ENCODE assay signal across 15 cellular contexts in genomic region chr9:121197135-121197534, GRCh38. TPM values are rescaled to one million over a fixed set of nuclear protein-coding genes. Genes with fewer than 3 reads are reported as not detected.
DNase-seq lines count a peak whose midpoint lies in the region; ATAC-seq, FAIRE-seq and TF ChIP-seq lines count a peak whose summit lies in the region.
"Had no signal": no experiment of that assay in that cellular context is flagged by ENCODE, and none has a peak within 500 bp of the region (broad histone marks: within the 10 kb centered on the region; RNA-seq: fewer than 3 reads in every experiment).

No MANE protein-coding gene starts in this region.

- H3K4me3 Mint-ChIP-seq in CD14-positive monocyte (no peak overlapping the region), memory B cell (peak overlapping the region; percentile 27)
- H3K4me3 Mint-ChIP-seq: activated CD4-positive, alpha-beta memory T cell treated with anti-CD3 and anti-CD28 coated beads, Interleukin-2, amount 10 ng/mL, durations not matched to agents 7 days and 5 days had no signal

- CTCF ChIA-PET in HEK293 (lab: Yijun Ruan, JAX) (interaction anchor here (0.6 to 1.0 kb wide), 5 partner anchors 23 to 1034 kb away, joined by 3 to 4 read pairs (median 3); no protein-coding TSS in a partner anchor), GM12878 (lab: Yijun Ruan, JAX) (interaction anchor here (1.0 to 1.3 kb wide), 2 partner anchors 16 to 157 kb away, joined by 3 to 5 read pairs; no protein-coding TSS in a partner anchor)

- H3K4me2 ChIP-seq in GM12878 (ENCODE audit: control insufficient read depth, insufficient read depth): peak overlapping the region; percentile 84

- no peaks in the 10 kb centered on the region for H3K9me3 Mint-ChIP-seq in CD14-positive monocyte
- no peaks in the 10 kb centered on the region for H3K9me3 Mint-ChIP-seq in memory B cell
- H3K9me3 Mint-ChIP-seq: activated CD4-positive, alpha-beta memory T cell treated with anti-CD3 and anti-CD28 coated beads, Interleukin-2, amount 10 ng/mL, durations not matched to agents 7 days and 5 days; activated naive CD4-positive, alpha-beta T cell treated with anti-CD3 and anti-CD28 coated beads, Interleukin-2, amount 50 U/mL, for 72 hours had no signal

- H3K4me1 ChIP-seq in HEK293 (ENCODE audit: control insufficient read depth, insufficient read depth, low read length): peaks cover 4% of the 10 kb centered on the region; the same call in 1 of the 2 replicates
- peaks cover 8% of the 10 kb centered on the region for H3K4me1 ChIP-seq in GM12878 (ENCODE audit: control insufficient read depth, insufficient read depth, low read length)
- H3K4me1 ChIP-seq in Peyer's patch: peaks cover 0 to 84% (median 24%) of the 10 kb centered on the region in 4 donors

- H3K4me1 Mint-ChIP-seq in CD14-positive monocyte (peaks cover 77% of the 10 kb centered on the region), memory B cell (peaks cover 43% of the 10 kb centered on the region)

- 95% methylated on average over 1 of the region's 1 CpG for WGBS in GM12878 (ENCODE audit: insufficient coverage, insufficient replicate concordance, low lambda C conversion rate, missing lambda C conversion rate)

- ATAC-seq in GM12878 (no peak), memory B cell (ENCODE audit: low read depth) (no peak)
- ATAC-seq: activated naive CD4-positive, alpha-beta T cell treated with anti-CD3 and anti-CD28 coated beads, Interleukin-2, amount 50 U/mL, for 72 hours had no signal

- RAD21 ChIA-PET in GM12878 (lab: Charles Lee; ENCODE audit: unreplicated experiment): interaction anchor here (0.7 to 1.2 kb wide), 2 partner anchors 76 to 157 kb away, joined by 3 to 4 read pairs; no protein-coding TSS in a partner anchor

- no peaks in the 10 kb centered on the region for H3K27me3 Mint-ChIP-seq in CD14-positive monocyte (ENCODE audit: low read depth in 3 of 3)
- no peaks in the 10 kb centered on the region for H3K27me3 Mint-ChIP-seq in memory B cell
- H3K27me3 Mint-ChIP-seq: activated CD4-positive, alpha-beta memory T cell treated with anti-CD3 and anti-CD28 coated beads, Interleukin-2, amount 10 ng/mL, durations not matched to agents 7 days and 5 days had no signal

- no peak for FAIRE-seq in GM12878 (lab: Jason Lieb, UNC)
- FAIRE-seq: kidney, small intestine had no signal

- intact Hi-C loops in CD14-positive monocyte (cut with micrococcal nuclease): no loop called here
- intact Hi-C loops in GM12878 (cut with micrococcal nuclease; ENCODE audit: unreplicated experiment): loop anchor here (5.0 kb wide), 1 partner anchor 270 kb away; the partner anchor contains the start of gene TRAF1

- no peak for TF ChIP-seq RAD21 in GM12878 (IDR thresholded peaks at IDR 0.05; ENCODE audit: insufficient read depth, low read depth, low read length)

- SMC1A ChIA-PET in GM12878 (lab: Charles Lee; ENCODE audit: uncharacterized antibody, unreplicated experiment): interaction anchor here (1.0 to 4.8 kb wide), 3 partner anchors 9 to 35 kb away, joined by 3 to 44 read pairs (median 4); no protein-coding TSS in a partner anchor

- H3K9me3 ChIP-seq in HEK293 (ENCODE audit: control insufficient read depth, insufficient read depth, low read depth, low read length): no peaks in the 10 kb centered on the region
- no peaks in the 10 kb centered on the region for H3K9me3 ChIP-seq in GM12878 (replicated peaks; ENCODE audit: control insufficient read depth, insufficient read depth, low read length)
- no peaks in the 10 kb centered on the region for H3K9me3 ChIP-seq in Peyer's patch

- no peak for TF ChIP-seq POLR2A in GM12878 (IDR thresholded peaks at IDR 0.05; ENCODE audit: low read depth, low read length)
- no peak for TF ChIP-seq POLR2A in Peyer's patch (IDR thresholded peaks at IDR 0.05)

- no peak overlapping the region for H3K4me3 ChIP-seq in HEK293 (ENCODE audit: low read depth, low read length)
- H3K4me3 ChIP-seq in GM12878: peak overlapping the region; percentile 54; the same call in 1 of the 2 replicates
- H3K4me3 ChIP-seq in Peyer's patch: no peak overlapping the region
- H3K4me3 ChIP-seq: coronary artery had no signal

- no peak overlapping the region for H2AFZ ChIP-seq in GM12878 (ENCODE audit: control insufficient read depth, low read depth, low read length)

- H3K27ac Mint-ChIP-seq in CD14-positive monocyte (no peak overlapping the region), memory B cell (peak overlapping the region; percentile 54)
- H3K27ac Mint-ChIP-seq: activated CD4-positive, alpha-beta memory T cell treated with anti-CD3 and anti-CD28 coated beads, Interleukin-2, amount 10 ng/mL, durations not matched to agents 7 days and 5 days had no signal

- no peak for TF ChIP-seq EP300 in GM12878 (IDR thresholded peaks at IDR 0.05; ENCODE audit: borderline replicate concordance in 1 of 2, control insufficient read depth in 1 of 2, low read depth in 2 of 2, low read length in 2 of 2)

- H3K27ac ChIP-seq in HEK293 (ENCODE audit: extremely low read depth, low read depth, low read length) (no peak overlapping the region), GM12878 (ENCODE audit: control insufficient read depth, insufficient read depth) (no peak overlapping the region; the same call in 1 of the 2 replicates), Peyer's patch (no peak overlapping the region)
- H3K27ac ChIP-seq: coronary artery had no signal

- H3K36me3 Mint-ChIP-seq in CD14-positive monocyte (peaks cover 0 to 2% of the 10 kb centered on the region in 2 donors), memory B cell (no peaks in the 10 kb centered on the region)

- in situ Hi-C loops in GM12878 (cut with MboI): no loop called here

- no TSS peak for BruUV-seq in GM12878 (replicated peaks; lab: Mats Ljungman, UMichigan)

- no peak overlapping the region for H3K9ac ChIP-seq in GM12878 (ENCODE audit: control insufficient read depth, insufficient read depth, low read length)

- TF ChIP-seq CTCF in CD14-positive monocyte (IDR thresholded peaks at IDR 0.05): peak; percentile 11
- no peak for TF ChIP-seq CTCF in HEK293 (tag by site-specific recombination; IDR thresholded peaks at IDR 0.05)
- 0 out of 6 replicates have a peak, but pooled peaks of 2 of the 3 experiments have one; percentile 6 for TF ChIP-seq CTCF in GM12878 (IDR thresholded peaks at IDR 0.05 in 2 of 3, conservative IDR thresholded peaks at IDR 0.05 in 1 of 3; ENCODE audit: control insufficient read depth in 2 of 3, extremely low read depth in 1 of 3, insufficient read depth in 1 of 3, low read depth in 3 of 3, low read length in 3 of 3)
- peak in 1 of 6 experiments; percentile 35 for TF ChIP-seq CTCF in Peyer's patch (IDR thresholded peaks at IDR 0.05)

- H3K27me3 ChIP-seq in GM12878 (replicated peaks in 1 of 2; ENCODE audit: control insufficient read depth in 2 of 2, insufficient read depth in 2 of 2, low read length in 1 of 2) (no peaks in the 10 kb centered on the region), Peyer's patch (no peaks in the 10 kb centered on the region)

- H3K79me2 ChIP-seq in GM12878 (ENCODE audit: control insufficient read depth, insufficient read depth, low read length): peaks cover 98% of the 10 kb centered on the region

- DNase-seq in CD14-positive monocyte (ENCODE audit: low spot score): no peak
- no peak for DNase-seq in GM12878 (ENCODE audit: low read depth, low spot score)
- DNase-seq in memory B cell (ENCODE audit: low spot score in 2 of 2): no peak
- no peak for DNase-seq in cerebellar nuclear complex (lab: John Stamatoyannopoulos, UW)
- no peak for DNase-seq in Peyer's patch
- no peak for DNase-seq in NOMO-1 treated with dmso at 0.1 percent for 144 hours (lab: John Stamatoyannopoulos, UW; ENCODE audit: unreplicated experiment)
- no peak for DNase-seq in mucosa of gallbladder (ENCODE audit: low spot score)
- DNase-seq: activated CD4-positive, alpha-beta memory T cell treated with anti-CD3 and anti-CD28 coated beads, Interleukin-2, amount 10 ng/mL, durations not matched to agents 7 days and 5 days; foreskin melanocyte; kidney; NCI-H2107 had no signal

- H3K36me3 ChIP-seq in HEK293 (ENCODE audit: control insufficient read depth in 2 of 2, insufficient read depth in 1 of 2, low read length in 2 of 2) (no peaks in the 10 kb centered on the region), GM12878 (ENCODE audit: control insufficient read depth in 2 of 2, insufficient read depth in 2 of 2, low read length in 1 of 2) (no peaks in the 10 kb centered on the region), Peyer's patch (no peaks in the 10 kb centered on the region)

- 0 out of 2 replicates have a peak, but pooled peaks cover 4% of the 10 kb centered on the region for H4K20me1 ChIP-seq in GM12878 (ENCODE audit: control insufficient read depth, insufficient read depth)

- POLR2A ChIA-PET in HEK293 (lab: Yijun Ruan, JAX): no interaction called here
- POLR2A ChIA-PET in GM12878 (lab: Charles Lee): interaction anchor here (0.6 to 0.7 kb wide), 2 partner anchors 76 to 271 kb away, joined by 3 read pairs; no protein-coding TSS in a partner anchor

TF ChIP-seq in HEK293, 187 proteins besides CTCF, POLR2A, EP300 and RAD21:
- TF ChIP-seq ZSCAN23 (tag by site-specific recombination; IDR thresholded peaks at IDR 0.05) (no peak), PRDM1 (tag by site-specific recombination; IDR thresholded peaks at IDR 0.05) (peak; percentile 44; the same call in 1 of the 2 replicates)

TF ChIP-seq in GM12878, 131 proteins besides CTCF, POLR2A, EP300 and RAD21 (continues in another document):
- no peak for TF ChIP-seq RCOR1 (conservative IDR thresholded peaks at IDR 0.05; ENCODE audit: low read depth, low read length)

RNA-seq across cellular contexts. Expression of gene RAB14, which starts 4.5 kb away (rescaled TPM):
- polyA plus RNA-seq in CD14-positive monocyte (10 to 100 TPM; 44.4 to 60.0 TPM), GM12878 (2011; rRNA removed) (23.7 and 32.9 TPM in 2 replicates), GM12878 (2014; fragmentation: Illumina TruSeq; extraction: Trizol) (40.8 and 48.7 TPM in 2 replicates), GM12878 (2014; fragmentation: Nextera tagmentation; extraction: Ambion mirVana) (10 to 100 TPM; 21.3 to 26.0 TPM), GM12878 (2014; rRNA removed) (15.2 and 16.7 TPM in 2 replicates), GM12878 (2016; fragmentation: Nextera tagmentation; extraction: Ambion mirVana) (10 to 100 TPM; 57.4 to 59.9 TPM)
- total RNA-seq in GM12878 (2013; cell fraction: nucleolus; rRNA removed): 35.6 and 36.7 TPM in 2 replicates
- total RNA-seq in GM12878 (2014; rRNA removed) (16.9 and 21.0 TPM in 2 replicates), GM12878 (2014; rRNA removed; fragmentation: Illumina TruSeq; extraction: Trizol) (24.9 and 25.7 TPM in 2 replicates), GM12878 (2021) (46.7 and 51.1 TPM in 2 replicates), Peyer's patch (10 to 100 TPM; 26.2 to 54.1 (median 33.8) TPM), mucosa of gallbladder (72.3 TPM)
- 14.7 TPM for polyA plus RNA-seq in GM12878 (2011; ENCODE audit: low read depth)
- polyA plus RNA-seq in GM12878 (2011; cell fraction: cytosol; rRNA removed): 9.2 and 15.0 TPM in 2 replicates
- polyA plus RNA-seq in GM12878 (2011; cell fraction: nucleus; rRNA removed): 22.0 and 23.5 TPM in 2 replicates
- 20.5 and 29.2 TPM in 2 replicates for polyA plus RNA-seq in GM12878 (2012)
- polyA minus RNA-seq in GM12878 (2011; rRNA and poly(A)+ RNA removed): 12.1 and 15.5 TPM in 2 replicates
- polyA minus RNA-seq in GM12878 (2011; cell fraction: cytosol; rRNA and poly(A)+ RNA removed): 8.8 and 10.2 TPM in 2 replicates
- 16.1 and 26.0 TPM in 2 replicates for polyA minus RNA-seq in GM12878 (2011; cell fraction: nucleus; rRNA and poly(A)+ RNA removed)
